In genomic region chr1:200179126-200179780, GRCh38 we compare ENCODE assay signal across 22 cellular contexts.
DNase-seq lines count a peak whose midpoint lies in the region; ATAC-seq and TF ChIP-seq lines count a peak whose summit lies in the region.
"Had no signal": no experiment of that assay in that cellular context is flagged by ENCODE, and none has a peak within 500 bp of the region (broad histone marks: within the 10 kb centered on the region; RNA-seq: fewer than 3 reads in every experiment).

No MANE protein-coding gene starts in this region.

- H3K9me3 ChIP-seq in PC-9 (ENCODE audit: insufficient read depth, low read depth) = no peaks in the 10 kb centered on the region
- H3K9me3 ChIP-seq: BE2C, heart right ventricle, sigmoid colon had no signal

- intact Hi-C loops in PC-9 (cut with micrococcal nuclease; ENCODE audit: unreplicated experiment) = no loop called here

- ATAC-seq in activated T-cell treated with anti-CD3 and anti-CD28 coated beads, Interleukin-2, amount 50 U/mL, for 4 hours = no peak
- ATAC-seq: HepG2 had no signal

- H3K27ac ChIP-seq in PC-9 = 0 out of 2 replicates have a peak overlapping the region, but pooled peaks have one; percentile 8
- H3K27ac ChIP-seq: heart right ventricle, sigmoid colon had no signal

- H3K36me3 ChIP-seq in PC-9 (ENCODE audit: low read depth) = no peaks in the 10 kb centered on the region
- H3K36me3 ChIP-seq: BE2C, heart right ventricle, sigmoid colon had no signal

- H3K36me3 Mint-ChIP-seq in activated T-cell treated with anti-CD3 and anti-CD28 coated beads, Interleukin-2, amount 50 U/mL, for 4 hours (ENCODE audit: insufficient read depth) = no peaks in the 10 kb centered on the region
- peaks cover 0 to 4% (median 0%) of the 10 kb centered on the region in 3 donors for H3K36me3 Mint-ChIP-seq in immature natural killer cell
- H3K36me3 Mint-ChIP-seq: activated naive CD8-positive, alpha-beta T cell treated with anti-CD3 and anti-CD28 coated beads for 36 hours; mesothelial cell of epicardium had no signal

- peaks cover 8% of the 10 kb centered on the region for H3K27me3 Mint-ChIP-seq in activated T-cell treated with anti-CD3 and anti-CD28 coated beads, Interleukin-2, amount 50 U/mL, for 4 hours (ENCODE audit: low read depth)
- H3K27me3 Mint-ChIP-seq in immature natural killer cell (ENCODE audit: low read depth in 3 of 3) = peaks cover 2 to 12% (median 2%) of the 10 kb centered on the region in 3 donors
- H3K27me3 Mint-ChIP-seq: activated CD4-positive, alpha-beta T cell treated with anti-CD3 and anti-CD28 coated beads, Interleukin-2, amount 10 ng/mL, durations not matched to agents 7 days and 5 days had no signal

- no peaks in the 10 kb centered on the region for H4K20me1 ChIP-seq in PC-9 (ENCODE audit: insufficient read depth)

- H3K9me3 Mint-ChIP-seq in activated T-cell treated with anti-CD3 and anti-CD28 coated beads, Interleukin-2, amount 50 U/mL, for 4 hours = no peaks in the 10 kb centered on the region
- H3K9me3 Mint-ChIP-seq in immature natural killer cell = no peaks in the 10 kb centered on the region
- H3K9me3 Mint-ChIP-seq: activated CD4-positive, alpha-beta T cell treated with anti-CD3 and anti-CD28 coated beads, Interleukin-2, amount 10 ng/mL, durations not matched to agents 7 days and 5 days; activated naive CD8-positive, alpha-beta T cell treated with anti-CD3 and anti-CD28 coated beads for 36 hours; mesothelial cell of epicardium had no signal

- peaks cover 32% of the 10 kb centered on the region for H3K4me1 ChIP-seq in PC-9 (replicated peaks; ENCODE audit: insufficient read depth)
- H3K4me1 ChIP-seq: BE2C had no signal

- no peaks in the 10 kb centered on the region for H3K27me3 ChIP-seq in PC-9 (ENCODE audit: insufficient read depth, low read depth)
- H3K27me3 ChIP-seq: heart right ventricle, sigmoid colon had no signal

- 0 out of 2 replicates have a peak overlapping the region, but pooled peaks have one; percentile 53 for H2AFZ ChIP-seq in PC-9

- TF ChIP-seq CTCF in PC-9 (conservative IDR thresholded peaks at IDR 0.05) = no peak

- no peaks in the 10 kb centered on the region for H3K79me2 ChIP-seq in PC-9 (ENCODE audit: low read depth)

- H3K27ac Mint-ChIP-seq in immature natural killer cell = no peak overlapping the region
- H3K27ac Mint-ChIP-seq: activated CD4-positive, alpha-beta T cell treated with anti-CD3 and anti-CD28 coated beads, Interleukin-2, amount 10 ng/mL, durations not matched to agents 7 days and 5 days; activated naive CD8-positive, alpha-beta T cell treated with anti-CD3 and anti-CD28 coated beads for 36 hours; mesothelial cell of epicardium had no signal

- H3K9me2 ChIP-seq in PC-9 (ENCODE audit: insufficient read depth) = no peaks in the 10 kb centered on the region

- peaks cover 13% of the 10 kb centered on the region for H3F3A ChIP-seq in PC-9 (ENCODE audit: insufficient read depth, low read depth)

- no peak overlapping the region for H3K4me3 ChIP-seq in PC-9
- H3K4me3 ChIP-seq: heart right ventricle, sigmoid colon had no signal

- DNase-seq in AG20443 (ENCODE audit: low spot score) = peak; percentile 60
- no peak for DNase-seq in PC-9
- DNase-seq in dermis blood vessel endothelial cell = peak; percentile 61
- DNase-seq in lung microvascular endothelial cell (ENCODE audit: low read depth in 2 of 2) = peak; percentile 49 to 77
- DNase-seq in activated T-cell treated with anti-CD3 and anti-CD28 coated beads, Interleukin-2, amount 50 U/mL, for 4 hours = no peak
- DNase-seq in epidermal melanocyte (ENCODE audit: insufficient read length, low spot score) = no peak
- no peak for DNase-seq in retina
- no peak for DNase-seq in immature natural killer cell
- DNase-seq: activated CD4-positive, alpha-beta T cell treated with anti-CD3 and anti-CD28 coated beads, Interleukin-2, amount 10 ng/mL, durations not matched to agents 7 days and 5 days; activated naive CD8-positive, alpha-beta T cell treated with anti-CD3 and anti-CD28 coated beads for 36 hours; activated T-cell treated with anti-CD3 and anti-CD28 coated beads, Interleukin-2, amount 50 U/mL, for 1 hour; BE2C; kidney; MV-4-11; NCI-H1930; NCI-H510A; OCI-M1; sigmoid colon; stimulated activated CD4-positive, alpha-beta T cell treated with anti-CD3 and anti-CD28 coated beads, Interleukin-2, amount 100 ng/mL, for 48 hours had no signal

- H3K4me1 Mint-ChIP-seq in activated T-cell treated with anti-CD3 and anti-CD28 coated beads, Interleukin-2, amount 50 U/mL, for 4 hours (ENCODE audit: low read depth) = peaks cover 3% of the 10 kb centered on the region
- H3K4me1 Mint-ChIP-seq in immature natural killer cell = peaks cover 8% of the 10 kb centered on the region in 2 donors
- H3K4me1 Mint-ChIP-seq: mesothelial cell of epicardium had no signal

- H3K4me2 ChIP-seq in PC-9 = peak overlapping the region; percentile 2; the same call in 1 of the 2 replicates

- no TSS peak for BruUV-seq in PC-9 (replicated peaks; lab: Mats Ljungman, UMichigan)

- CTCF ChIA-PET in PC-9 (lab: Charles Lee) = no interaction called here

- no peak overlapping the region for H3K4me3 Mint-ChIP-seq in activated T-cell treated with anti-CD3 and anti-CD28 coated beads, Interleukin-2, amount 50 U/mL, for 4 hours
- no peak overlapping the region for H3K4me3 Mint-ChIP-seq in immature natural killer cell
- H3K4me3 Mint-ChIP-seq: activated CD4-positive, alpha-beta T cell treated with anti-CD3 and anti-CD28 coated beads, Interleukin-2, amount 10 ng/mL, durations not matched to agents 7 days and 5 days; activated naive CD8-positive, alpha-beta T cell treated with anti-CD3 and anti-CD28 coated beads for 36 hours; mesothelial cell of epicardium had no signal

- POLR2A ChIA-PET in PC-9 (lab: Charles Lee; ENCODE audit: unreplicated experiment) = no interaction called here

Comparison
In these comparisons a context has a peak if more than half of its experiments do, and no peak if none do; other contexts are left out.
1. DNase-seq: peak in AG20443 (single experiment), dermis blood vessel endothelial cell (single experiment) and lung microvascular endothelial cell (2 of 2); none in PC-9 (0 of 2), activated T-cell treated with anti-CD3 and anti-CD28 coated beads, Interleukin-2, amount 50 U/mL, for 4 hours (single experiment), epidermal melanocyte (single experiment), retina (single experiment) and immature natural killer cell (0 of 3).